ENCODE assay signal across 1 cellular context in genomic region chr13:28582225-28582891, GRCh38.
TF ChIP-seq lines count a peak whose summit lies in the region.

No MANE protein-coding gene starts in this region.

TF ChIP-seq in K562, 482 proteins besides CTCF, POLR2A, EP300 and RAD21 (continued from another document and continues in another):
- TF ChIP-seq GTF3C2 (IDR thresholded peaks at IDR 0.05; ENCODE audit: borderline replicate concordance, extremely low read depth, insufficient read length) (no peak), ESRRA (IDR thresholded peaks at IDR 0.05; ENCODE audit: borderline replicate concordance, low read depth) (no peak), ZNF212 (CRISPR knock-in tag; IDR thresholded peaks at IDR 0.05) (no peak), CREM (IDR thresholded peaks at IDR 0.05; ENCODE audit: low read depth) (peak; percentile 73), NR3C1 (CRISPR knock-in tag; IDR thresholded peaks at IDR 0.05) (no peak), STAT5A (IDR thresholded peaks at IDR 0.05; ENCODE audit: borderline replicate concordance, low read length) (no peak), MEF2D (tag; conservative IDR thresholded peaks at IDR 0.05; ENCODE audit: low read depth) (no peak), ILF3 (IDR thresholded peaks at IDR 0.05; ENCODE audit: borderline replicate concordance) (no peak), TCF7 (IDR thresholded peaks at IDR 0.05; ENCODE audit: borderline replicate concordance) (no peak), FOXM1 (IDR thresholded peaks at IDR 0.05; ENCODE audit: low read depth) (no peak), FOXM1 (CRISPR knock-in tag; IDR thresholded peaks at IDR 0.05; ENCODE audit: low read depth) (no peak), POLR2AphosphoS2 (IDR thresholded peaks at IDR 0.05; ENCODE audit: low read length) (no peak), ZBTB49 (CRISPR knock-in tag; IDR thresholded peaks at IDR 0.05; ENCODE audit: borderline replicate concordance) (no peak), PHTF2 (CRISPR knock-in tag; IDR thresholded peaks at IDR 0.05) (no peak), DNMT1 (IDR thresholded peaks at IDR 0.05) (no peak), RBM34 (IDR thresholded peaks at IDR 0.05; ENCODE audit: borderline replicate concordance, insufficient read depth, low read length) (no peak), SMAD4 (CRISPR knock-in tag; conservative IDR thresholded peaks at IDR 0.05) (0 out of 2 replicates have a peak, but pooled peaks have one; percentile 13), HMGN3 (IDR thresholded peaks at IDR 0.05; ENCODE audit: borderline replicate concordance, extremely low read depth, insufficient read length, low read depth, low read length) (no peak), HMGXB4 (CRISPR knock-in tag; IDR thresholded peaks at IDR 0.05) (no peak), ATF1 (CRISPR knock-in tag; IDR thresholded peaks at IDR 0.05) (no peak), ATF1 (tag; IDR thresholded peaks at IDR 0.05) (no peak), TRIM24 (IDR thresholded peaks at IDR 0.05) (no peak), BCL6 (CRISPR knock-in tag; IDR thresholded peaks at IDR 0.05) (no peak), RHOXF2B (CRISPR knock-in tag; conservative IDR thresholded peaks at IDR 0.05) (no peak), GTF2E2 (tag; IDR thresholded peaks at IDR 0.05) (no peak), EGR1 (conservative IDR thresholded peaks at IDR 0.05) (peak; percentile 78), PTBP1 (IDR thresholded peaks at IDR 0.05; ENCODE audit: low read depth, low read length) (no peak), TAF1 (IDR thresholded peaks at IDR 0.05; ENCODE audit: control insufficient read depth, extremely low read depth, insufficient read depth, low read length, severe bottlenecking) (no peak), MAFG (tag; conservative IDR thresholded peaks at IDR 0.05) (no peak), NCOA1 (IDR thresholded peaks at IDR 0.05; ENCODE audit: low read depth) (no peak), RBM15 (IDR thresholded peaks at IDR 0.05; ENCODE audit: insufficient read depth, low read length) (no peak), ZFP1 (CRISPR knock-in tag; IDR thresholded peaks at IDR 0.05) (no peak), FIP1L1 (IDR thresholded peaks at IDR 0.05; ENCODE audit: low read depth, low read length, poor library complexity, severe bottlenecking) (no peak), HEY1 (CRISPR knock-in tag; IDR thresholded peaks at IDR 0.05; ENCODE audit: borderline replicate concordance) (no peak), ZBTB26 (CRISPR knock-in tag; IDR thresholded peaks at IDR 0.05) (no peak)
- TF ChIP-seq, protein P1, sequence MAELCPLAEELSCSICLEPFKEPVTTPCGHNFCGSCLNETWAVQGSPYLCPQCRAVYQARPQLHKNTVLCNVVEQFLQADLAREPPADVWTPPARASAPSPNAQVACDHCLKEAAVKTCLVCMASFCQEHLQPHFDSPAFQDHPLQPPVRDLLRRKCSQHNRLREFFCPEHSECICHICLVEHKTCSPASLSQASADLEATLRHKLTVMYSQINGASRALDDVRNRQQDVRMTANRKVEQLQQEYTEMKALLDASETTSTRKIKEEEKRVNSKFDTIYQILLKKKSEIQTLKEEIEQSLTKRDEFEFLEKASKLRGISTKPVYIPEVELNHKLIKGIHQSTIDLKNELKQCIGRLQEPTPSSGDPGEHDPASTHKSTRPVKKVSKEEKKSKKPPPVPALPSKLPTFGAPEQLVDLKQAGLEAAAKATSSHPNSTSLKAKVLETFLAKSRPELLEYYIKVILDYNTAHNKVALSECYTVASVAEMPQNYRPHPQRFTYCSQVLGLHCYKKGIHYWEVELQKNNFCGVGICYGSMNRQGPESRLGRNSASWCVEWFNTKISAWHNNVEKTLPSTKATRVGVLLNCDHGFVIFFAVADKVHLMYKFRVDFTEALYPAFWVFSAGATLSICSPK (IDR thresholded peaks at IDR 0.05; ENCODE audit: borderline replicate concordance): no peak
- TF ChIP-seq, protein P2, sequence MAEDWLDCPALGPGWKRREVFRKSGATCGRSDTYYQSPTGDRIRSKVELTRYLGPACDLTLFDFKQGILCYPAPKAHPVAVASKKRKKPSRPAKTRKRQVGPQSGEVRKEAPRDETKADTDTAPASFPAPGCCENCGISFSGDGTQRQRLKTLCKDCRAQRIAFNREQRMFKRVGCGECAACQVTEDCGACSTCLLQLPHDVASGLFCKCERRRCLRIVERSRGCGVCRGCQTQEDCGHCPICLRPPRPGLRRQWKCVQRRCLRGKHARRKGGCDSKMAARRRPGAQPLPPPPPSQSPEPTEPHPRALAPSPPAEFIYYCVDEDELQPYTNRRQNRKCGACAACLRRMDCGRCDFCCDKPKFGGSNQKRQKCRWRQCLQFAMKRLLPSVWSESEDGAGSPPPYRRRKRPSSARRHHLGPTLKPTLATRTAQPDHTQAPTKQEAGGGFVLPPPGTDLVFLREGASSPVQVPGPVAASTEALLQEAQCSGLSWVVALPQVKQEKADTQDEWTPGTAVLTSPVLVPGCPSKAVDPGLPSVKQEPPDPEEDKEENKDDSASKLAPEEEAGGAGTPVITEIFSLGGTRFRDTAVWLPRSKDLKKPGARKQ (CRISPR knock-in tag; IDR thresholded peaks at IDR 0.05): no peak
- TF ChIP-seq, protein P3, sequence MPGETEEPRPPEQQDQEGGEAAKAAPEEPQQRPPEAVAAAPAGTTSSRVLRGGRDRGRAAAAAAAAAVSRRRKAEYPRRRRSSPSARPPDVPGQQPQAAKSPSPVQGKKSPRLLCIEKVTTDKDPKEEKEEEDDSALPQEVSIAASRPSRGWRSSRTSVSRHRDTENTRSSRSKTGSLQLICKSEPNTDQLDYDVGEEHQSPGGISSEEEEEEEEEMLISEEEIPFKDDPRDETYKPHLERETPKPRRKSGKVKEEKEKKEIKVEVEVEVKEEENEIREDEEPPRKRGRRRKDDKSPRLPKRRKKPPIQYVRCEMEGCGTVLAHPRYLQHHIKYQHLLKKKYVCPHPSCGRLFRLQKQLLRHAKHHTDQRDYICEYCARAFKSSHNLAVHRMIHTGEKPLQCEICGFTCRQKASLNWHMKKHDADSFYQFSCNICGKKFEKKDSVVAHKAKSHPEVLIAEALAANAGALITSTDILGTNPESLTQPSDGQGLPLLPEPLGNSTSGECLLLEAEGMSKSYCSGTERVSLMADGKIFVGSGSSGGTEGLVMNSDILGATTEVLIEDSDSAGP (CRISPR knock-in tag; IDR thresholded peaks at IDR 0.05): no peak
- TF ChIP-seq, protein P4, sequence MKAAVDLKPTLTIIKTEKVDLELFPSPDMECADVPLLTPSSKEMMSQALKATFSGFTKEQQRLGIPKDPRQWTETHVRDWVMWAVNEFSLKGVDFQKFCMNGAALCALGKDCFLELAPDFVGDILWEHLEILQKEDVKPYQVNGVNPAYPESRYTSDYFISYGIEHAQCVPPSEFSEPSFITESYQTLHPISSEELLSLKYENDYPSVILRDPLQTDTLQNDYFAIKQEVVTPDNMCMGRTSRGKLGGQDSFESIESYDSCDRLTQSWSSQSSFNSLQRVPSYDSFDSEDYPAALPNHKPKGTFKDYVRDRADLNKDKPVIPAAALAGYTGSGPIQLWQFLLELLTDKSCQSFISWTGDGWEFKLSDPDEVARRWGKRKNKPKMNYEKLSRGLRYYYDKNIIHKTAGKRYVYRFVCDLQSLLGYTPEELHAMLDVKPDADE (conservative IDR thresholded peaks at IDR 0.05; ENCODE audit: control insufficient read depth, low read depth, low read length): no peak
- TF ChIP-seq, protein P5, sequence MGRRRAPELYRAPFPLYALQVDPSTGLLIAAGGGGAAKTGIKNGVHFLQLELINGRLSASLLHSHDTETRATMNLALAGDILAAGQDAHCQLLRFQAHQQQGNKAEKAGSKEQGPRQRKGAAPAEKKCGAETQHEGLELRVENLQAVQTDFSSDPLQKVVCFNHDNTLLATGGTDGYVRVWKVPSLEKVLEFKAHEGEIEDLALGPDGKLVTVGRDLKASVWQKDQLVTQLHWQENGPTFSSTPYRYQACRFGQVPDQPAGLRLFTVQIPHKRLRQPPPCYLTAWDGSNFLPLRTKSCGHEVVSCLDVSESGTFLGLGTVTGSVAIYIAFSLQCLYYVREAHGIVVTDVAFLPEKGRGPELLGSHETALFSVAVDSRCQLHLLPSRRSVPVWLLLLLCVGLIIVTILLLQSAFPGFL (CRISPR knock-in tag; IDR thresholded peaks at IDR 0.05): no peak
- TF ChIP-seq, protein P6, sequence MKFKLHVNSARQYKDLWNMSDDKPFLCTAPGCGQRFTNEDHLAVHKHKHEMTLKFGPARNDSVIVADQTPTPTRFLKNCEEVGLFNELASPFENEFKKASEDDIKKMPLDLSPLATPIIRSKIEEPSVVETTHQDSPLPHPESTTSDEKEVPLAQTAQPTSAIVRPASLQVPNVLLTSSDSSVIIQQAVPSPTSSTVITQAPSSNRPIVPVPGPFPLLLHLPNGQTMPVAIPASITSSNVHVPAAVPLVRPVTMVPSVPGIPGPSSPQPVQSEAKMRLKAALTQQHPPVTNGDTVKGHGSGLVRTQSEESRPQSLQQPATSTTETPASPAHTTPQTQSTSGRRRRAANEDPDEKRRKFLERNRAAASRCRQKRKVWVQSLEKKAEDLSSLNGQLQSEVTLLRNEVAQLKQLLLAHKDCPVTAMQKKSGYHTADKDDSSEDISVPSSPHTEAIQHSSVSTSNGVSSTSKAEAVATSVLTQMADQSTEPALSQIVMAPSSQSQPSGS (CRISPR knock-in tag; IDR thresholded peaks at IDR 0.05): no peak
- TF ChIP-seq, protein P7, sequence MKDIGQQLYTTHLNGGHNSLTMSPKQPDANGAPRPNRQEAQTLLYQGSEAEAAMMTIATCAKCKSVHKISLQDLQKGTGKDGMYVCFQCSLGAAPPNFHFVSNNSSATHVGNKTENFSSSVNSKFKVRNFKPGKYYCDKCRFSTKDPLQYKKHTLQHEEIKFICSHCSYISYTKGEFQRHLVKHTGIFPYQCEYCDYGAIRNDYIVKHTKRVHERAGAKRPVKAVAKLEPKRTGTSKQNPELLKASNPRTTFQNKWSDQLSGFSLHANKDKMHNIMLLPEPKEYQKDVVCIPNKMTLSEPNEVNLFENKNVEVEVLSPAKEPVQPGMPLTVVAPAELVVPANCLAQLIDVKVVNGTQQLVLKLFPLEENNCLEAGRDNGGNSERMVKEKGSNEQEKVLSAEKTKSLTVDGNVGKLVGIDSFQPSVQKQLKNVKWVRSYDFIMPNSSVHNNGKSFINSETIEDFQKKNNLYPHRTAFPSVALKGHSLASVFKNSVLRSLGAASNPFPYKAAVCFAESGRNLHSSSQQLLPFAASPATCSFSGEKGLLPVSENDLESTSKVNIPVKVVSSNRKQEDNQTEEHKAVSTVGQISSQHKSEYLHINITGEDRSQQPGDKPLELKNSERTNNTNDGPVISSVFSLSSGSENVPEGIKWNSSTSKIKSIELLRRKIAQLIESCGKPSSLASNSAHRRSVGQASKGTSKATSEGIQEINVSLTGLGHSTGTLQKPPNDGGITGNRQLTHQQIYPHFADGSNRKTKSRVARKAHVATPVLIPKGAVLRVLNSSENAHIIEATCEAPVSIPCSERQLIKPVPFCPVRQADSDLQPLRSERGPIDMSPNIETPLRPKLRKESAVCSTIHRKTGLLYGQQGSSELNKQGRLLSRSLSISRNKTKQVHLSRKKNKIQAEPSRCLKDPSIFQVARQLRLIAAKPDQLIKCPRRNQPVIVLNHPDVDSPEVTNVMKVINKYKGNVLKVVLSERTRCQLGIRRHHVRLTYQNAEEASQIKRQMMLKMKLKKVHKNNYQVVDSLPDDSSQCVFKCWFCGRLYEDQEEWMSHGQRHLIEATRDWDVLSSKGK (CRISPR knock-in tag; IDR thresholded peaks at IDR 0.05): no peak
